Comparison of ENCODE assay signal across 8 cellular contexts in the genomic region with DNA sequence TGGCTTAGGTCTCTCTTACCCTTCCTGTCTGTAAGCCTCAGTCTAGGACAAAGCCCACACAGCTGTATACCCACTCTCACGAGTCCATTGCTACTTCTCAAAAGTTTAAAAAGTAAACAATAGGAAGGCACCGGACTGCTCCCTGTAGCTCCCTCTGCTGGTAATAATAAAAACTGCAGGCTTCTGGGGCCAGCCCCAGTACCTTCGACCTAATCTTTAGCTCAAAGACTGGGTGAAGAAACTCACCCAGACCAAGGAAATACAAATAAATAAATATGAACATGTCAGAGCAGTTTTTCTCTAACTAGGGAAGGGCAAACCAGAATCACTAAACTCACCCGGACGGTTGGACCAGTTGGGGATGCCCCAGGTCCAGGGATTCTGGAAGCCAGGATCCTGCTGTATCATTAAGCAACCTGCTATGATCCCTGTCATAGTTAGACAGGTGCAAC. TPM values are rescaled to one million over a fixed set of nuclear protein-coding genes. Genes with fewer than 3 reads are reported as not detected.
DNase-seq lines count a peak whose midpoint lies in the region; ATAC-seq and TF ChIP-seq lines count a peak whose summit lies in the region.

No MANE protein-coding gene starts in this region.

- H3K9ac ChIP-seq in SK-N-MC (ENCODE audit: insufficient read length), result no peak overlapping the region

- no peak overlapping the region for H3K27ac ChIP-seq in HL-60 (replicated peaks)
- H3K27ac ChIP-seq in SK-N-MC, result peak overlapping the region; percentile 4; the same call in 1 of the 2 replicates

- peak; percentile 50 for DNase-seq in COLO829 (ENCODE audit: low spot score)
- peak; percentile 47 to 64 for DNase-seq in HL-60 (ENCODE audit: low read depth in 1 of 2, low spot score in 1 of 2)
- DNase-seq in SK-N-MC (ENCODE audit: low read depth, low spot score), result peak; percentile 40
- peak in 3 of 4 experiments; percentile 16 to 27 (median 21) for DNase-seq in activated naive CD4-positive, alpha-beta T cell (lab: John Stamatoyannopoulos, UW)
- peak; percentile 51 for DNase-seq in Right ventricle myocardium superior
- DNase-seq in sciatic nerve (ENCODE audit: low spot score), result peak; percentile 70

- intact Hi-C loops in Right ventricle myocardium superior (cut with DNase I) (loop anchor here (5.0 kb wide), 1 partner anchor 59 kb away; the partner anchor contains the start of gene ULK3), sciatic nerve (cut with DNase I) (loop anchor here (10.0 kb wide), 1 partner anchor 127 kb away; no protein-coding TSS in a partner anchor)

- no peaks in the 10 kb centered on the region for H3K9me3 ChIP-seq in SK-N-MC (ENCODE audit: low read depth, low read length)

- H3K4me3 ChIP-seq in HL-60 (replicated peaks; ENCODE audit: insufficient read depth, low read length) (no peak overlapping the region), SK-N-MC (no peak overlapping the region)

- peaks cover 62% of the 10 kb centered on the region for H3K36me3 ChIP-seq in SK-N-MC (ENCODE audit: insufficient read depth, low read length)

- ATAC-seq in Right ventricle myocardium superior (ENCODE audit: poor library complexity) (peak; percentile 23), sciatic nerve (peak; percentile 54), GM21825 (IDR thresholded peaks at IDR 0.05; ENCODE audit: unreplicated experiment) (no peak), HG02623 (IDR thresholded peaks at IDR 0.05; ENCODE audit: unreplicated experiment) (no peak)

- TF ChIP-seq CTCF in HL-60 (IDR thresholded peaks at IDR 0.05; ENCODE audit: insufficient read depth, low read length), result peak; percentile 49

- H3K27me3 ChIP-seq in HL-60 (ENCODE audit: insufficient read depth, poor library complexity, severe bottlenecking), result no peaks in the 10 kb centered on the region

RNA-seq across cellular contexts. Expression of gene FAM219B, which starts 5.0 kb away (rescaled TPM):
- 115 TPM for total RNA-seq in Right ventricle myocardium superior
- total RNA-seq in sciatic nerve, result 72.9 TPM

RNA-seq across cellular contexts. Expression of gene MPI, which starts 11.8 kb away (rescaled TPM):
- total RNA-seq in Right ventricle myocardium superior, result 53.2 TPM
- total RNA-seq in sciatic nerve, result 38.2 TPM

RNA-seq across cellular contexts. Expression of gene SCAMP2, which starts 28.5 kb away (rescaled TPM):
- total RNA-seq in Right ventricle myocardium superior (38.8 TPM), sciatic nerve (68.2 TPM)

RNA-seq across cellular contexts. Expression of gene COX5A, which starts 36.2 kb away (rescaled TPM):
- total RNA-seq in Right ventricle myocardium superior, result 1,582 TPM
- 66.3 TPM for total RNA-seq in sciatic nerve

RNA-seq across cellular contexts. Expression of gene RPP25, which starts 54.9 kb away (rescaled TPM):
- total RNA-seq in Right ventricle myocardium superior (3.4 TPM), sciatic nerve (6.0 TPM)

Comparison
In these comparisons a context has a peak if more than half of its experiments do, and no peak if none do; other contexts are left out.
1. ATAC-seq: peak in Right ventricle myocardium superior (single experiment) and sciatic nerve (single experiment); none in GM21825 (single experiment) and HG02623 (single experiment).
2. Peak in every context shown above with its lines, with median percentiles within 50 percentile points of each other: DNase-seq.